In the genomic region with DNA sequence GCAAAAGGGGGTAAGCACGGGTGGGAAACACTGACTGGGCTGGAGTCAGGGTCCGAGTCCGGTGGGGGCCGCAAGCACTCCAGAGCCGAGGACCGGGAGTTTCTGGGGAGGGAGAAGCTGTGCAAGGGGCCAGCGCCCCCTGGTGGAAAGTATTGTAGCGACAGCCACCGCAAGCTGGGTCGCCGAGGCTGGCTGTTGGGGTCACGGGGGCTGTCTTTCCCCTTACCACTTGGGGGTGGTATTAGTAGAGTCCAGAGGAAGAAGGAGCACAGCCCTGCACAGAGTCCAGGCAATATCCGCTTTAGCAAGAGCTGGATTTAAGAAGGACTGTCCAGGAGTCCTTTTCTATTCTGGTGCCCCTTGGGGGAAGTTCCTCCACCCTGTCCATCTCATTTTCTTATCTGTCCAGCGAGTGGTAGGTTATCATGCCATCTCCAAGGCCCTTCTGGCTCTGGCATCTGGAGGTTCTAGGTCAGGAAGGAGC, we compare ENCODE assay signal across 8 cellular contexts. TPM values are rescaled to one million over a fixed set of nuclear protein-coding genes. Genes with fewer than 3 reads are reported as not detected.
A peak's percentile ranks its signal among the peaks of the same experiment; 100 is the strongest.
DNase-seq lines count a peak whose midpoint lies in the region; ATAC-seq and TF ChIP-seq lines count a peak whose summit lies in the region.

No MANE protein-coding gene starts in this region.

- H3K4me3 ChIP-seq in DND-41 (ENCODE audit: low read depth in 1 of 2, low read length in 2 of 2) (no peak overlapping the region), neutrophil (ENCODE audit: low read depth in 1 of 2, low read length in 1 of 2) (no peak overlapping the region), testis (peak overlapping the region; percentile 24 to 48)

- DNase-seq in DND-41 (peak; percentile 75), HuH-7 (ENCODE audit: low spot score) (peak; percentile 73), RPMI8226 (peak; percentile 83), activated T-helper 1 cell treated with Interleukin-2 at 50 U/mL for 16 hours (ENCODE audit: low read depth) (peak; percentile 64), fibroblast of peridontal ligament (ENCODE audit: extremely low read depth) (peak; percentile 60), testis (peak; percentile 89)

- peak; percentile 92 for ATAC-seq in DND-41 (ENCODE audit: insufficient read depth, low read depth)
- no peak for ATAC-seq in HG03378 (IDR thresholded peaks at IDR 0.05; ENCODE audit: unreplicated experiment)

- H3K79me2 ChIP-seq in DND-41 (ENCODE audit: insufficient read depth, low read length) = no peaks in the 10 kb centered on the region

- no peaks in the 10 kb centered on the region for H3K36me3 ChIP-seq in DND-41 (ENCODE audit: insufficient read depth, low read length)
- no peaks in the 10 kb centered on the region for H3K36me3 ChIP-seq in neutrophil
- no peaks in the 10 kb centered on the region for H3K36me3 ChIP-seq in testis (ENCODE audit: low read depth, missing control alignments)

- 3 to 6% methylated on average over 14 of the region's 14 CpGs for WGBS in testis, 2 donors

- no peak for TF ChIP-seq POLR2A in testis (IDR thresholded peaks at IDR 0.05)

- H3K27me3 ChIP-seq in DND-41 (ENCODE audit: insufficient read depth, low read length, poor library complexity) (peaks cover 43% of the 10 kb centered on the region), neutrophil (peaks cover 10% of the 10 kb centered on the region), testis (no peaks in the 10 kb centered on the region)

- H3K9ac ChIP-seq in DND-41 (ENCODE audit: low read depth, low read length) = no peak overlapping the region

- H3K4me2 ChIP-seq in DND-41 (ENCODE audit: insufficient read depth, low read length) = peak overlapping the region; percentile 32; the same call in 1 of the 2 replicates

- H3K4me1 ChIP-seq in DND-41 (ENCODE audit: insufficient read depth, low read length) = peaks cover 3% of the 10 kb centered on the region; the same call in 1 of the 2 replicates
- peaks cover 0 to 6% of the 10 kb centered on the region in 2 experiments for H3K4me1 ChIP-seq in neutrophil (ENCODE audit: control insufficient read depth in 1 of 2, insufficient read depth in 1 of 2, low read depth in 1 of 2, low read length in 1 of 2)
- peaks cover 25% of the 10 kb centered on the region for H3K4me1 ChIP-seq in testis

- intact Hi-C loops in testis (cut with DNase I; ENCODE audit: low total_unique reads) = loop anchor here (5.0 kb wide), 1 partner anchor 64 kb away; no protein-coding TSS in a partner anchor

- H2AFZ ChIP-seq in DND-41 (ENCODE audit: low read depth, low read length) = no peak overlapping the region

- H3K9me3 ChIP-seq in DND-41 (ENCODE audit: insufficient read depth, low read length, severe bottlenecking) (no peaks in the 10 kb centered on the region), neutrophil (no peaks in the 10 kb centered on the region), testis (no peaks in the 10 kb centered on the region)

- TF ChIP-seq CTCF in DND-41 (IDR thresholded peaks at IDR 0.05; ENCODE audit: borderline replicate concordance, extremely low read depth, low read length, poor library complexity, severe bottlenecking) (peak; percentile 93), neutrophil (IDR thresholded peaks at IDR 0.05) (peak; percentile 88), testis (IDR thresholded peaks at IDR 0.05) (peak; percentile 96 to 99 (median 97))

- H3K27ac ChIP-seq in DND-41 (ENCODE audit: low read length) (no peak overlapping the region), neutrophil (no peak overlapping the region), testis (no peak overlapping the region)

- H4K20me1 ChIP-seq in DND-41 (ENCODE audit: insufficient read depth, low read length) = 0 out of 2 replicates have a peak, but pooled peaks cover 8% of the 10 kb centered on the region

RNA-seq across cellular contexts. Expression of gene ETV3, which starts 17.9 kb away (rescaled TPM):
- 10 to 100 TPM; 28.0 to 29.1 TPM for total RNA-seq in testis
- 22.2 TPM for polyA plus RNA-seq in testis (ENCODE audit: insufficient read depth, low read depth, low replicate concordance)

RNA-seq across cellular contexts. Expression of gene ETV3L, which starts 56.5 kb away (rescaled TPM):
- total RNA-seq in testis = under 1 TPM in 1 of 2 donors, not detected in 1; 0.16 TPM
- polyA plus RNA-seq in testis (ENCODE audit: insufficient read depth, low read depth, low replicate concordance) = not detected

Comparison
In these comparisons a context has a peak if more than half of its experiments do, and no peak if none do; other contexts are left out.
1. H3K4me3 ChIP-seq: peak in testis (2 of 2); none in DND-41 (0 of 2) and neutrophil (0 of 2).
2. Peak in every context shown above with its lines, with median percentiles within 50 percentile points of each other: DNase-seq and CTCF ChIP-seq.